In genomic region chr20:45911486-45912343, GRCh38 we compare ENCODE assay signal across 8 cellular contexts. TPM values are rescaled to one million over a fixed set of nuclear protein-coding genes. Genes with fewer than 3 reads are reported as not detected.
DNase-seq lines count a peak whose midpoint lies in the region; ATAC-seq, FAIRE-seq and TF ChIP-seq lines count a peak whose summit lies in the region.

TSS of gene PLTP (minus strand) at chr20:45912155. CDS start at chr20:45911452, 703 bp downstream.

- TF ChIP-seq CTCF in chondrocyte (IDR thresholded peaks at IDR 0.05) (no peak), keratinocyte (optimal IDR thresholded peaks at IDR 0.05 in 1 of 3, IDR thresholded peaks at IDR 0.05 in 1 of 3, conservative IDR thresholded peaks at IDR 0.05 in 1 of 3; ENCODE audit: extremely low read depth in 1 of 3, insufficient read depth in 2 of 3, low read length in 3 of 3) (no peak)

- no peaks in the 10 kb centered on the region for H3K9me3 Mint-ChIP-seq in chondrocyte (ENCODE audit: low read depth)

- H3K4me3 ChIP-seq in keratinocyte (ENCODE audit: control insufficient read depth in 2 of 3, extremely low read depth in 1 of 3, insufficient read depth in 2 of 3, low read depth in 1 of 3, low read length in 3 of 3) (peak within 1 kb of the TSS; percentile 45 to 71 (median 60)), skeletal muscle cell (ENCODE audit: low read depth, low read length) (peak within 1 kb of the TSS; percentile 54)

- H3K9me3 ChIP-seq in keratinocyte (ENCODE audit: control insufficient read depth, low read depth, low read length), result no peaks in the 10 kb centered on the region

- ATAC-seq in SK-N-SH treated with all-trans-retinoic acid at 6 μM for 48 hours (peak; percentile 59), GM18868 (IDR thresholded peaks at IDR 0.05; ENCODE audit: unreplicated experiment) (no peak), GM19328 (IDR thresholded peaks at IDR 0.05; ENCODE audit: unreplicated experiment) (no peak)

- H3K9ac ChIP-seq in keratinocyte (ENCODE audit: control insufficient read depth, extremely low read depth, insufficient read depth, low read length), result peak within 1 kb of the TSS; percentile 76

- peak within 1 kb of the TSS; percentile 94 for H3K27ac Mint-ChIP-seq in chondrocyte (ENCODE audit: unreplicated experiment)

- DNase-seq in stimulated activated CD4-positive, alpha-beta T cell treated with anti-CD3 and anti-CD28 coated beads, Interleukin-15, amount 100 ng/mL, for 24 hours, result peak; percentile 48
- no peak for DNase-seq in stimulated activated CD4-positive, alpha-beta T cell treated with anti-CD3 and anti-CD28 coated beads, Interleukin-4, amount 100 ng/mL, for 4 hours
- DNase-seq in chondrocyte (ENCODE audit: low spot score) (no peak), keratinocyte (ENCODE audit: low read depth, low spot score) (no peak), skeletal muscle cell (ENCODE audit: low read depth) (no peak)

- peak within 1 kb of the TSS; percentile 81 for H2AFZ ChIP-seq in keratinocyte (ENCODE audit: control insufficient read depth, low read length)

- no peaks in the 10 kb centered on the region for H4K20me1 ChIP-seq in keratinocyte (ENCODE audit: control insufficient read depth, extremely low read depth, insufficient read depth, low read length)

- peaks cover 16% of the 10 kb centered on the region for H3K4me1 ChIP-seq in keratinocyte (ENCODE audit: control insufficient read depth, extremely low read depth, insufficient read depth, low read length)

- peaks cover 25% of the 10 kb centered on the region for H3K4me1 Mint-ChIP-seq in chondrocyte (ENCODE audit: low read depth)

- peak within 1 kb of the TSS; percentile 94 for H3K4me2 ChIP-seq in keratinocyte (ENCODE audit: control insufficient read depth, extremely low read depth, insufficient read depth, low read depth, low read length)

- no peaks in the 10 kb centered on the region for H3K9me1 ChIP-seq in keratinocyte (ENCODE audit: control insufficient read depth, extremely low read depth, insufficient read depth, low read length)

- H3K27me3 Mint-ChIP-seq in chondrocyte (ENCODE audit: low read depth), result no peaks in the 10 kb centered on the region

- dilution Hi-C loops in keratinocyte (cut with MboI; ENCODE audit: extremely low pct_ligation_motif_present, low sequenced_read_pairs), result no loop called here

- H3K27me3 ChIP-seq in keratinocyte (ENCODE audit: control insufficient read depth, extremely low read depth, insufficient read depth, low read length), result no peaks in the 10 kb centered on the region

- H3K36me3 Mint-ChIP-seq in chondrocyte (ENCODE audit: low read depth), result peaks cover 6% of the 10 kb centered on the region

- H3K79me2 ChIP-seq in keratinocyte (ENCODE audit: control insufficient read depth, insufficient read depth, low read length), result no peaks in the 10 kb centered on the region

- peak within 1 kb of the TSS; percentile 79 for H3K4me3 Mint-ChIP-seq in chondrocyte (ENCODE audit: unreplicated experiment)

- H3K27ac ChIP-seq in keratinocyte (ENCODE audit: control insufficient read depth, insufficient read depth, low read length), result peak within 1 kb of the TSS; percentile 70

- peaks cover 3 to 8% of the 10 kb centered on the region in 2 experiments for H3K36me3 ChIP-seq in keratinocyte (ENCODE audit: control insufficient read depth in 2 of 2, extremely low read depth in 1 of 2, insufficient read depth in 2 of 2, low read length in 2 of 2)

- no peak for FAIRE-seq in keratinocyte (lab: Jason Lieb, UNC)

TF ChIP-seq in SK-N-SH treated with all-trans-retinoic acid at 6 μM for 48 hours, 23 proteins besides CTCF, POLR2A, EP300 and RAD21:
- TF ChIP-seq PPARA (CRISPR knock-in tag; IDR thresholded peaks at IDR 0.05; ENCODE audit: borderline replicate concordance) (no peak), GLIS3 (CRISPR knock-in tag; IDR thresholded peaks at IDR 0.05) (no peak), TCF4 (CRISPR knock-in tag; IDR thresholded peaks at IDR 0.05; ENCODE audit: borderline replicate concordance) (no peak), PATZ1 (CRISPR knock-in tag; IDR thresholded peaks at IDR 0.05; ENCODE audit: borderline replicate concordance) (peak; percentile 52; the same call in 1 of the 2 replicates), ESRRG (CRISPR knock-in tag; IDR thresholded peaks at IDR 0.05) (no peak)

RNA-seq across cellular contexts. Expression of gene PLTP, which starts in this region (rescaled TPM):
- 48.1 to 53.1 TPM (median 48.5 TPM) in 3 replicates for total RNA-seq in chondrocyte
- 26.3 to 58.1 TPM (median 46.5 TPM) in 3 replicates for polyA plus RNA-seq in keratinocyte
- 16.6 TPM for polyA plus RNA-seq in keratinocyte (2011; ENCODE audit: low read depth)
- 33.7 and 79.0 TPM in 2 replicates for polyA plus RNA-seq in keratinocyte (2011; cell fraction: cytosol; rRNA removed)
- polyA plus RNA-seq in keratinocyte (2011; cell fraction: nucleus; rRNA removed), result 84.1 and 121 TPM in 2 replicates
- 53.4 and 63.7 TPM in 2 replicates for polyA plus RNA-seq in keratinocyte (2012; ENCODE audit: low replicate concordance)
- polyA minus RNA-seq in keratinocyte, result 32.2 to 98.3 TPM (median 57.4 TPM) in 3 replicates
- polyA minus RNA-seq in keratinocyte (2011; cell fraction: cytosol; rRNA and poly(A)+ RNA removed), result 82.1 TPM
- 59.9 and 73.8 TPM in 2 replicates for polyA minus RNA-seq in keratinocyte (2011; cell fraction: nucleus; rRNA and poly(A)+ RNA removed)
